In the genomic region with DNA sequence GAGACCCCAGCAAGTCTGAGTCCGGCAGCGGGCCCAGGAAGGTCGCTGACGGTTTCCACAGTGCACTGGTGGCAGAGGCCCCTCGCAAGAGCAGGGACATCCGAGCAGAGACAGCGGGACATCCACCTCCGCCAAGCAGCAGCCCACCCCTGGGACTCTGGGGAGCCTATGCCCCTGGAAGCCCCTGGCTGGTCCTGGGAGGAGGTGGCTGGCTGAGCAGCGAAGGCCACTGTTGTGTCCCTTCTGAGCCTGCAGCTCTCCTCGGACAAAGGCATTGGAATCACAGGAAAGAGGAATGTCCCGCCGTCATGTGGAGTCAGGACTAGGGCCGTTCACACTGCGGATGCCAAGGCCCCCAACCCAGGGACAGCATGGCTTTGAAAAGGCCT, we compare ENCODE assay signal across 2 cellular contexts.
TF ChIP-seq lines count a peak whose summit lies in the region.

No MANE protein-coding gene starts in this region.

TF ChIP-seq in HCT116, 20 proteins besides CTCF, POLR2A, EP300 and RAD21:
- no peak for TF ChIP-seq SP1 (IDR thresholded peaks at IDR 0.05; ENCODE audit: low read depth)
- no peak for TF ChIP-seq ZNF274 (IDR thresholded peaks at IDR 0.05; ENCODE audit: low read depth, low read length)
- no peak for TF ChIP-seq EGR1 (IDR thresholded peaks at IDR 0.05; ENCODE audit: low read depth)
- TF ChIP-seq, protein P1, sequence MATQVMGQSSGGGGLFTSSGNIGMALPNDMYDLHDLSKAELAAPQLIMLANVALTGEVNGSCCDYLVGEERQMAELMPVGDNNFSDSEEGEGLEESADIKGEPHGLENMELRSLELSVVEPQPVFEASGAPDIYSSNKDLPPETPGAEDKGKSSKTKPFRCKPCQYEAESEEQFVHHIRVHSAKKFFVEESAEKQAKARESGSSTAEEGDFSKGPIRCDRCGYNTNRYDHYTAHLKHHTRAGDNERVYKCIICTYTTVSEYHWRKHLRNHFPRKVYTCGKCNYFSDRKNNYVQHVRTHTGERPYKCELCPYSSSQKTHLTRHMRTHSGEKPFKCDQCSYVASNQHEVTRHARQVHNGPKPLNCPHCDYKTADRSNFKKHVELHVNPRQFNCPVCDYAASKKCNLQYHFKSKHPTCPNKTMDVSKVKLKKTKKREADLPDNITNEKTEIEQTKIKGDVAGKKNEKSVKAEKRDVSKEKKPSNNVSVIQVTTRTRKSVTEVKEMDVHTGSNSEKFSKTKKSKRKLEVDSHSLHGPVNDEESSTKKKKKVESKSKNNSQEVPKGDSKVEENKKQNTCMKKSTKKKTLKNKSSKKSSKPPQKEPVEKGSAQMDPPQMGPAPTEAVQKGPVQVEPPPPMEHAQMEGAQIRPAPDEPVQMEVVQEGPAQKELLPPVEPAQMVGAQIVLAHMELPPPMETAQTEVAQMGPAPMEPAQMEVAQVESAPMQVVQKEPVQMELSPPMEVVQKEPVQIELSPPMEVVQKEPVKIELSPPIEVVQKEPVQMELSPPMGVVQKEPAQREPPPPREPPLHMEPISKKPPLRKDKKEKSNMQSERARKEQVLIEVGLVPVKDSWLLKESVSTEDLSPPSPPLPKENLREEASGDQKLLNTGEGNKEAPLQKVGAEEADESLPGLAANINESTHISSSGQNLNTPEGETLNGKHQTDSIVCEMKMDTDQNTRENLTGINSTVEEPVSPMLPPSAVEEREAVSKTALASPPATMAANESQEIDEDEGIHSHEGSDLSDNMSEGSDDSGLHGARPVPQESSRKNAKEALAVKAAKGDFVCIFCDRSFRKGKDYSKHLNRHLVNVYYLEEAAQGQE (IDR thresholded peaks at IDR 0.05; ENCODE audit: low read depth): no peak
- TF ChIP-seq TCF7L2 (IDR thresholded peaks at IDR 0.05; ENCODE audit: borderline replicate concordance, extremely low read depth, insufficient read depth, insufficient read length): no peak
- TF ChIP-seq SIN3A (IDR thresholded peaks at IDR 0.05; ENCODE audit: low read depth): no peak
- TF ChIP-seq, protein P2, sequence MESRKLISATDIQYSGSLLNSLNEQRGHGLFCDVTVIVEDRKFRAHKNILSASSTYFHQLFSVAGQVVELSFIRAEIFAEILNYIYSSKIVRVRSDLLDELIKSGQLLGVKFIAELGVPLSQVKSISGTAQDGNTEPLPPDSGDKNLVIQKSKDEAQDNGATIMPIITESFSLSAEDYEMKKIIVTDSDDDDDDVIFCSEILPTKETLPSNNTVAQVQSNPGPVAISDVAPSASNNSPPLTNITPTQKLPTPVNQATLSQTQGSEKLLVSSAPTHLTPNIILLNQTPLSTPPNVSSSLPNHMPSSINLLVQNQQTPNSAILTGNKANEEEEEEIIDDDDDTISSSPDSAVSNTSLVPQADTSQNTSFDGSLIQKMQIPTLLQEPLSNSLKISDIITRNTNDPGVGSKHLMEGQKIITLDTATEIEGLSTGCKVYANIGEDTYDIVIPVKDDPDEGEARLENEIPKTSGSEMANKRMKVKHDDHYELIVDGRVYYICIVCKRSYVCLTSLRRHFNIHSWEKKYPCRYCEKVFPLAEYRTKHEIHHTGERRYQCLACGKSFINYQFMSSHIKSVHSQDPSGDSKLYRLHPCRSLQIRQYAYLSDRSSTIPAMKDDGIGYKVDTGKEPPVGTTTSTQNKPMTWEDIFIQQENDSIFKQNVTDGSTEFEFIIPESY (IDR thresholded peaks at IDR 0.05; ENCODE audit: extremely low read depth, insufficient replicate concordance, low read length): no peak
- no peak for TF ChIP-seq EZH2 (IDR thresholded peaks at IDR 0.05)
- no peak for TF ChIP-seq JUND (IDR thresholded peaks at IDR 0.05)
- no peak for TF ChIP-seq CBX3 (IDR thresholded peaks at IDR 0.05; ENCODE audit: low read depth)
- TF ChIP-seq CEBPB (IDR thresholded peaks at IDR 0.05; ENCODE audit: low read depth): no peak
- TF ChIP-seq, protein P3, sequence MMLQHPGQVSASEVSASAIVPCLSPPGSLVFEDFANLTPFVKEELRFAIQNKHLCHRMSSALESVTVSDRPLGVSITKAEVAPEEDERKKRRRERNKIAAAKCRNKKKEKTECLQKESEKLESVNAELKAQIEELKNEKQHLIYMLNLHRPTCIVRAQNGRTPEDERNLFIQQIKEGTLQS (IDR thresholded peaks at IDR 0.05): no peak
- no peak for TF ChIP-seq ELF1 (IDR thresholded peaks at IDR 0.05; ENCODE audit: borderline replicate concordance, low read depth)
- TF ChIP-seq FOSL1 (IDR thresholded peaks at IDR 0.05; ENCODE audit: low read depth): no peak

TF ChIP-seq in H1, 55 proteins besides CTCF, POLR2A, EP300 and RAD21:
- TF ChIP-seq CREB1 (IDR thresholded peaks at IDR 0.05) (no peak), RFX5 (IDR thresholded peaks at IDR 0.05; ENCODE audit: borderline replicate concordance, low read depth, low read length) (no peak), SP4 (IDR thresholded peaks at IDR 0.05; ENCODE audit: low read length) (no peak), ZNF274 (IDR thresholded peaks at IDR 0.05; ENCODE audit: borderline replicate concordance, extremely low read depth, low read length) (no peak), CBX5 (IDR thresholded peaks at IDR 0.05; ENCODE audit: low read depth, low read length) (no peak), JUN (IDR thresholded peaks at IDR 0.05; ENCODE audit: low read depth, low read length) (no peak), SUZ12 (IDR thresholded peaks at IDR 0.05; ENCODE audit: low read length) (no peak), TCF12 (IDR thresholded peaks at IDR 0.05; ENCODE audit: low read depth, low read length) (no peak), EGR1 (IDR thresholded peaks at IDR 0.05; ENCODE audit: borderline replicate concordance, low read depth, low read length) (no peak), GTF2F1 (IDR thresholded peaks at IDR 0.05; ENCODE audit: borderline replicate concordance, low read depth, low read length) (no peak), SAP30 (IDR thresholded peaks at IDR 0.05; ENCODE audit: insufficient read depth, insufficient replicate concordance, low read length) (no peak)
- TF ChIP-seq, protein P4, sequence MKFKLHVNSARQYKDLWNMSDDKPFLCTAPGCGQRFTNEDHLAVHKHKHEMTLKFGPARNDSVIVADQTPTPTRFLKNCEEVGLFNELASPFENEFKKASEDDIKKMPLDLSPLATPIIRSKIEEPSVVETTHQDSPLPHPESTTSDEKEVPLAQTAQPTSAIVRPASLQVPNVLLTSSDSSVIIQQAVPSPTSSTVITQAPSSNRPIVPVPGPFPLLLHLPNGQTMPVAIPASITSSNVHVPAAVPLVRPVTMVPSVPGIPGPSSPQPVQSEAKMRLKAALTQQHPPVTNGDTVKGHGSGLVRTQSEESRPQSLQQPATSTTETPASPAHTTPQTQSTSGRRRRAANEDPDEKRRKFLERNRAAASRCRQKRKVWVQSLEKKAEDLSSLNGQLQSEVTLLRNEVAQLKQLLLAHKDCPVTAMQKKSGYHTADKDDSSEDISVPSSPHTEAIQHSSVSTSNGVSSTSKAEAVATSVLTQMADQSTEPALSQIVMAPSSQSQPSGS (IDR thresholded peaks at IDR 0.05; ENCODE audit: low read length): no peak
